29 cellular contexts compared by ENCODE assay signal in genomic region chr2:110645616-110646015, GRCh38. TPM values are rescaled to one million over a fixed set of nuclear protein-coding genes. Genes with fewer than 3 reads are reported as not detected.
"Had no signal": no experiment of that assay in that cellular context is flagged by ENCODE, and none has a peak within 500 bp of the region (broad histone marks: within the 10 kb centered on the region; RNA-seq: fewer than 3 reads in every experiment).

No MANE protein-coding gene starts in this region.

- ATAC-seq: activated CD4-positive, alpha-beta T cell treated with anti-CD3 and anti-CD28 coated beads for 36 hours; activated CD8-positive, alpha-beta memory T cell treated with anti-CD3 and anti-CD28 coated beads, Interleukin-2, amount 10 ng/mL, durations not matched to agents 7 days and 5 days; activated CD8-positive, alpha-beta T cell treated with anti-CD3 and anti-CD28 coated beads, Interleukin-2, amount 10 ng/mL, durations not matched to agents 7 days and 5 days; activated naive CD8-positive, alpha-beta T cell treated with anti-CD3 and anti-CD28 coated beads, Interleukin-2, amount 50 U/mL, for 24 hours; body of pancreas; effector memory CD8-positive, alpha-beta T cell; gastroesophageal sphincter; heart right ventricle; T-cell had no signal

- DNase-seq: activated CD4-positive, alpha-beta memory T cell treated with anti-CD3 and anti-CD28 coated beads for 36 hours; activated CD4-positive, alpha-beta T cell treated with anti-CD3 and anti-CD28 coated beads for 36 hours; activated CD4-positive, alpha-beta T cell treated with anti-CD3 and anti-CD28 coated beads, Interleukin-2, amount 10 ng/mL, durations not matched to agents 24 days and 14 days; activated CD4-positive, CD25-positive, alpha-beta regulatory T cell; activated CD4-positive, CD25-positive, alpha-beta regulatory T cell treated with anti-CD3 and anti-CD28 coated beads, Interleukin-2, amount 50 U/mL, for 72 hours; activated CD8-positive, alpha-beta memory T cell treated with anti-CD3 and anti-CD28 coated beads, Interleukin-2, amount 10 ng/mL, durations not matched to agents 7 days and 5 days; activated CD8-positive, alpha-beta memory T cell treated with anti-CD3 and anti-CD28 coated beads, Interleukin-2, amount 50 U/mL, for 4 hours; activated CD8-positive, alpha-beta T cell treated with anti-CD3 and anti-CD28 coated beads, Interleukin-2, amount 10 ng/mL, durations not matched to agents 7 days and 5 days; activated effector memory CD4-positive, alpha-beta T cell treated with anti-CD3 and anti-CD28 coated beads, Interleukin-2, amount 50 U/mL, for 16 hours; activated naive CD4-positive, alpha-beta T cell treated with anti-CD3 and anti-CD28 coated beads for 36 hours; activated naive CD8-positive, alpha-beta T cell treated with anti-CD3 and anti-CD28 coated beads for 36 hours; activated naive CD8-positive, alpha-beta T cell treated with anti-CD3 and anti-CD28 coated beads, Interleukin-2, amount 50 U/mL, for 24 hours; activated T-cell treated with anti-CD3 and anti-CD28 coated beads, Interleukin-2, amount 50 U/mL, for 1 hour; activated T-cell treated with anti-CD3 and anti-CD28 coated beads, Interleukin-2, amount 50 U/mL, for 48 hours; adrenal gland; amygdala; aorta; body of pancreas; dorsolateral prefrontal cortex; effector CD4-positive, alpha-beta T cell; effector memory CD8-positive, alpha-beta T cell; foreskin melanocyte; heart right ventricle; SW 1271; T-cell; T1000 had no signal

- H3K4me3 ChIP-seq: adrenal gland, body of pancreas, coronary artery, dorsolateral prefrontal cortex, esophagus muscularis mucosa, gastroesophageal sphincter, heart right ventricle had no signal

- H3K4me1 ChIP-seq: adrenal gland, body of pancreas, esophagus muscularis mucosa, gastroesophageal sphincter, heart right ventricle had no signal

- H3K36me3 ChIP-seq: adrenal gland, esophagus muscularis mucosa, gastroesophageal sphincter had no signal

- H3K27me3 ChIP-seq: adrenal gland, body of pancreas, dorsolateral prefrontal cortex, esophagus muscularis mucosa, gastroesophageal sphincter, heart right ventricle had no signal

- H3K27ac ChIP-seq: adrenal gland, body of pancreas, coronary artery, dorsolateral prefrontal cortex, esophagus muscularis mucosa, gastroesophageal sphincter, heart right ventricle had no signal

- H3K9me3 ChIP-seq: adrenal gland, body of pancreas, esophagus muscularis mucosa, gastroesophageal sphincter, heart right ventricle had no signal

RNA-seq across cellular contexts. Expression of gene BUB1, which starts 32.2 kb away (rescaled TPM):
- total RNA-seq: body of pancreas had no signal
